Comparison of ENCODE assay signal across 9 cellular contexts in genomic region chr17:67469208-67469980, GRCh38.
A peak's percentile ranks its signal among the peaks of the same experiment; 100 is the strongest.
DNase-seq lines count a peak whose midpoint lies in the region; ATAC-seq lines count a peak whose summit lies in the region.
"Had no signal": no experiment of that assay in that cellular context is flagged by ENCODE, and none has a peak within 500 bp of the region (broad histone marks: within the 10 kb centered on the region; RNA-seq: fewer than 3 reads in every experiment).

No MANE protein-coding gene starts in this region.

- H3K27me3 Mint-ChIP-seq in activated T-helper 2 cell treated with anti-CD3 and anti-CD28 coated beads, Interferon-gamma antibody, Interleukin-2, Interleukin-4, amounts not matched to agents 10 μg/mL and 5 μg/mL and 100 μg/mL, durations not matched to agents 14 hours and 24 hours and 36 hours (ENCODE audit: low read depth), result peaks cover 3% of the 10 kb centered on the region

- ATAC-seq in GM18867 (IDR thresholded peaks at IDR 0.05; ENCODE audit: unreplicated experiment), result no peak
- no peak for ATAC-seq in HG03108 (IDR thresholded peaks at IDR 0.05; ENCODE audit: unreplicated experiment)

- peaks cover 5% of the 10 kb centered on the region for H3K36me3 Mint-ChIP-seq in activated T-helper 2 cell treated with anti-CD3 and anti-CD28 coated beads, Interferon-gamma antibody, Interleukin-2, Interleukin-4, amounts not matched to agents 10 μg/mL and 5 μg/mL and 100 μg/mL, durations not matched to agents 14 hours and 24 hours and 36 hours (ENCODE audit: low read depth)

- no peak overlapping the region for H3K4me3 Mint-ChIP-seq in activated T-helper 2 cell treated with anti-CD3 and anti-CD28 coated beads, Interferon-gamma antibody, Interleukin-2, Interleukin-4, amounts not matched to agents 10 μg/mL and 5 μg/mL and 100 μg/mL, durations not matched to agents 14 hours and 24 hours and 36 hours (ENCODE audit: low read depth)

- peak overlapping the region; percentile 58 for H3K27ac Mint-ChIP-seq in activated T-helper 2 cell treated with anti-CD3 and anti-CD28 coated beads, Interferon-gamma antibody, Interleukin-2, Interleukin-4, amounts not matched to agents 10 μg/mL and 5 μg/mL and 100 μg/mL, durations not matched to agents 14 hours and 24 hours and 36 hours

- DNase-seq in MV-4-11 (lab: John Stamatoyannopoulos, UW) (peak; percentile 58), hepatic stellate cell (ENCODE audit: low spot score) (peak; percentile 27), AG08395 (ENCODE audit: low spot score) (no peak), NAMALWA (ENCODE audit: low spot score) (no peak)
- DNase-seq in activated T-helper 2 cell treated with anti-CD3 and anti-CD28 coated beads, Interferon-gamma antibody, Interleukin-2, Interleukin-4, amounts not matched to agents 10 μg/mL and 5 μg/mL and 100 μg/mL, durations not matched to agents 14 hours and 24 hours and 36 hours (ENCODE audit: low spot score), result no peak
- peak; percentile 33 for DNase-seq in stimulated activated CD4-positive, alpha-beta T cell treated with anti-CD3 and anti-CD28 coated beads, Interleukin-1b, Interleukin-23, amount 100 ng/mL, for 48 hours
- DNase-seq: activated gamma-delta T cell treated with Interleukin-2 at 50 U/mL for 16 hours had no signal

- peaks cover 9% of the 10 kb centered on the region for H3K9me3 Mint-ChIP-seq in activated T-helper 2 cell treated with anti-CD3 and anti-CD28 coated beads, Interferon-gamma antibody, Interleukin-2, Interleukin-4, amounts not matched to agents 10 μg/mL and 5 μg/mL and 100 μg/mL, durations not matched to agents 14 hours and 24 hours and 36 hours

- intact Hi-C loops in activated T-helper 2 cell treated with anti-CD3 and anti-CD28 coated beads, Interferon-gamma antibody, Interleukin-2, Interleukin-4, amounts not matched to agents 10 μg/mL and 5 μg/mL and 100 μg/mL, durations not matched to agents 14 hours and 24 hours and 36 hours (cut with micrococcal nuclease), result no loop called here

- H3K4me1 Mint-ChIP-seq in activated T-helper 2 cell treated with anti-CD3 and anti-CD28 coated beads, Interferon-gamma antibody, Interleukin-2, Interleukin-4, amounts not matched to agents 10 μg/mL and 5 μg/mL and 100 μg/mL, durations not matched to agents 14 hours and 24 hours and 36 hours (ENCODE audit: low read depth), result peaks cover 34% of the 10 kb centered on the region

Comparison
In these comparisons a context has a peak if more than half of its experiments do, and no peak if none do; other contexts are left out.
1. DNase-seq: peak in MV-4-11 (single experiment), hepatic stellate cell (single experiment) and stimulated activated CD4-positive, alpha-beta T cell treated with anti-CD3 and anti-CD28 coated beads, Interleukin-1b, Interleukin-23, amount 100 ng/mL, for 48 hours (single experiment); none in activated T-helper 2 cell treated with anti-CD3 and anti-CD28 coated beads, Interferon-gamma antibody, Interleukin-2, Interleukin-4, amounts not matched to agents 10 μg/mL and 5 μg/mL and 100 μg/mL, durations not matched to agents 14 hours and 24 hours and 36 hours (single experiment), AG08395 (single experiment) and NAMALWA (single experiment).